ENCODE assay signal across 24 cellular contexts in genomic region chr16:64184156-64184555, GRCh38.
DNase-seq lines count a peak whose midpoint lies in the region; FAIRE-seq and TF ChIP-seq lines count a peak whose summit lies in the region.
"Had no signal": no experiment of that assay in that cellular context is flagged by ENCODE, and none has a peak within 500 bp of the region (broad histone marks: within the 10 kb centered on the region; RNA-seq: fewer than 3 reads in every experiment).

No MANE protein-coding gene starts in this region.

- no peaks in the 10 kb centered on the region for H3K79me1 ChIP-seq in H1 (ENCODE audit: low read depth, low read length)

- peak overlapping the region; percentile 57; the same call in 1 of the 2 replicates for H2AFZ ChIP-seq in Karpas-422 (ENCODE audit: low read length)
- peak overlapping the region; percentile 13; the same call in 1 of the 2 replicates for H2AFZ ChIP-seq in H1 (ENCODE audit: low read length)

- FAIRE-seq in H1 (lab: Jason Lieb, UNC), result no peak
- FAIRE-seq: D721Med, HTR-8/SVneo, RCC 7860 had no signal

- no peak overlapping the region for H3K56ac ChIP-seq in H1 (replicated peaks; ENCODE audit: insufficient read length, low read depth, low read length)

- H3K9me3 ChIP-seq in Karpas-422 (ENCODE audit: low read length) (peaks cover 9% of the 10 kb centered on the region), H1 (ENCODE audit: insufficient read depth in 2 of 2, low read depth in 1 of 2, low read length in 1 of 2) (peaks cover under 1% of the 10 kb centered on the region in 2 experiments; a peak in 2 of 4 replicates), Caco-2 (peaks cover 5% of the 10 kb centered on the region; the same call in 1 of the 2 replicates)
- H3K9me3 ChIP-seq: SJSA1 had no signal

- H3K9ac ChIP-seq in Karpas-422 (ENCODE audit: low read length) (no peak overlapping the region), H1 (replicated peaks in 1 of 4; ENCODE audit: extremely low read depth in 1 of 4, low read depth in 3 of 4, low read length in 3 of 4) (no peak overlapping the region)

- TF ChIP-seq RAD21 in H1 (IDR thresholded peaks at IDR 0.05 in 1 of 2, conservative IDR thresholded peaks at IDR 0.05 in 1 of 2; ENCODE audit: low read depth in 2 of 2, low read length in 2 of 2), result no peak

- TF ChIP-seq POLR2A in H1 (IDR thresholded peaks at IDR 0.05; ENCODE audit: control extremely low read depth in 1 of 2, low read depth in 2 of 2, low read length in 2 of 2), result no peak

- H3K4me2 ChIP-seq in Karpas-422 (ENCODE audit: low read depth, low read length, poor library complexity, severe bottlenecking) (no peak overlapping the region), H1 (ENCODE audit: insufficient read depth in 1 of 2, low read depth in 2 of 2, low read length in 2 of 2) (no peak overlapping the region)

- H3K27me3 ChIP-seq in Karpas-422 (ENCODE audit: low read length) (no peaks in the 10 kb centered on the region), H1 (replicated peaks in 1 of 4; ENCODE audit: control insufficient read depth in 3 of 4, extremely low read depth in 1 of 4, insufficient read depth in 3 of 4, low read length in 3 of 4) (no peaks in the 10 kb centered on the region), Caco-2 (replicated peaks; ENCODE audit: control insufficient read depth, insufficient read depth, low read length) (no peaks in the 10 kb centered on the region)
- H3K27me3 ChIP-seq: SJSA1 had no signal

- H3K4me1 ChIP-seq in Karpas-422 (ENCODE audit: low read length), result peaks cover 41% of the 10 kb centered on the region
- no peaks in the 10 kb centered on the region; a peak in 1 of 7 replicates for H3K4me1 ChIP-seq in H1 (replicated peaks in 1 of 4; ENCODE audit: control insufficient read depth in 3 of 4, insufficient read depth in 4 of 4, low read length in 3 of 4)
- H3K4me1 ChIP-seq in Caco-2, result no peaks in the 10 kb centered on the region
- H3K4me1 ChIP-seq: SJSA1 had no signal

- no peak overlapping the region for H4K91ac ChIP-seq in H1 (replicated peaks; ENCODE audit: insufficient read length, low read length)

- H3K14ac ChIP-seq in H1 (ENCODE audit: insufficient read length), result no peak overlapping the region

- H3K23ac ChIP-seq in H1 (ENCODE audit: insufficient read length), result no peak overlapping the region

- H3K4me3 ChIP-seq in Karpas-422 (ENCODE audit: low read length) (no peak overlapping the region), H1 (ENCODE audit: extremely low read depth in 1 of 4, insufficient read depth in 2 of 4, low read depth in 3 of 4, low read length in 4 of 4) (no peak overlapping the region), foreskin fibroblast (ENCODE audit: low read depth in 1 of 2, low read length in 2 of 2) (no peak overlapping the region), Caco-2 (ENCODE audit: low read depth, low read length) (no peak overlapping the region)
- H3K4me3 ChIP-seq: SJSA1 had no signal

- H3K79me2 ChIP-seq in Karpas-422 (ENCODE audit: low read length) (no peaks in the 10 kb centered on the region), H1 (ENCODE audit: control insufficient read depth in 1 of 2, insufficient read depth in 2 of 2, low read length in 2 of 2) (no peaks in the 10 kb centered on the region)

- no peak overlapping the region for H3K4me3 Mint-ChIP-seq in Caco-2 (ENCODE audit: unreplicated experiment)

- H3K18ac ChIP-seq in H1 (ENCODE audit: extremely low read depth, low read length), result no peak overlapping the region

- TF ChIP-seq CTCF in H1 (IDR thresholded peaks at IDR 0.05; ENCODE audit: control extremely low read depth in 1 of 3, insufficient read depth in 1 of 3, low read depth in 1 of 3, low read length in 3 of 3) (no peak), foreskin fibroblast (IDR thresholded peaks at IDR 0.05; ENCODE audit: low read depth, low read length) (no peak), Caco-2 (IDR thresholded peaks at IDR 0.05; ENCODE audit: insufficient read depth in 1 of 2, low read depth in 1 of 2, low read length in 1 of 2, severe bottlenecking in 1 of 2, unreplicated experiment in 1 of 2) (no peak)

- H2BK120ac ChIP-seq in H1 (replicated peaks; ENCODE audit: low read depth, low read length), result no peak overlapping the region

- TF ChIP-seq EP300 in H1 (IDR thresholded peaks at IDR 0.05; ENCODE audit: borderline replicate concordance in 1 of 2, low read depth in 2 of 2, low read length in 2 of 2), result no peak

- H3K36me3 ChIP-seq in Karpas-422 (ENCODE audit: insufficient read depth, low read length), result peaks cover 11% of the 10 kb centered on the region
- H3K36me3 ChIP-seq in H1 (ENCODE audit: control insufficient read depth in 2 of 4, insufficient read depth in 4 of 4, low read length in 3 of 4), result peaks cover 0 to under 1% (median 0%) of the 10 kb centered on the region in 4 experiments; a peak in 1 of 8 replicates
- H3K36me3 ChIP-seq in Caco-2 (ENCODE audit: control insufficient read depth, insufficient read depth, low read length), result no peaks in the 10 kb centered on the region
- H3K36me3 ChIP-seq: SJSA1 had no signal

- H4K20me1 ChIP-seq in Karpas-422 (ENCODE audit: insufficient read depth, low read depth, low read length) (no peaks in the 10 kb centered on the region), H1 (replicated peaks in 1 of 2; ENCODE audit: control insufficient read depth in 1 of 2, insufficient read depth in 2 of 2, low read length in 2 of 2) (no peaks in the 10 kb centered on the region)

- no peaks in the 10 kb centered on the region for H3K4me1 Mint-ChIP-seq in Caco-2 (ENCODE audit: low read depth, unreplicated experiment)

- DNase-seq in Karpas-422 (no peak), H1 (ENCODE audit: low read depth in 1 of 2, low spot score in 2 of 2) (no peak), foreskin fibroblast (peak; percentile 31 to 41), stromal cell of bone marrow (ENCODE audit: low read depth) (peak; percentile 21), Caco-2 (no peak), NCI-H1092 (lab: John Stamatoyannopoulos, UW) (no peak), NCI-H2029 (lab: John Stamatoyannopoulos, UW) (no peak)
- DNase-seq: C1 segment of cervical spinal cord, DMS53, EL, GF-D8, HCEC 1CT, KG1, NCI-H1105, NCI-H146, NCI-H2029 treated with DMSO at 0.1 percent for 48 hours, NCI-H345, NCI-H524, NCI-H774, OCI-M1 had no signal

- peak overlapping the region; percentile 68 for H3K27ac ChIP-seq in Karpas-422 (ENCODE audit: low read length)
- H3K27ac ChIP-seq in H1 (ENCODE audit: low read depth, low read length), result no peak overlapping the region
- H3K27ac ChIP-seq: SJSA1 had no signal

- no peaks in the 10 kb centered on the region for H3K36me3 Mint-ChIP-seq in Caco-2 (ENCODE audit: insufficient read depth, unreplicated experiment)

- H4K8ac ChIP-seq in H1 (ENCODE audit: extremely low read depth, insufficient read depth, low read length), result no peak overlapping the region

- no peaks in the 10 kb centered on the region for H3K9me2 ChIP-seq in Karpas-422 (replicated peaks; ENCODE audit: insufficient read depth, low read length)

- H2AK5ac ChIP-seq in H1 (ENCODE audit: low read depth, low read length), result no peak overlapping the region

- POLR2A ChIA-PET in H1 (lab: Charles Lee; ENCODE audit: partially characterized antibody), result no interaction called here
- POLR2A ChIA-PET in Caco-2 (lab: Charles Lee), result no interaction called here

- H3K23me2 ChIP-seq in H1 (ENCODE audit: low read depth, low read length), result no peaks in the 10 kb centered on the region

- CTCF ChIA-PET in H1 (lab: Charles Lee; ENCODE audit: partially characterized antibody), result no interaction called here
- CTCF ChIA-PET in Caco-2 (lab: Charles Lee), result no interaction called here

- H2BK15ac ChIP-seq in H1 (ENCODE audit: low read length), result no peak overlapping the region

- H3K4ac ChIP-seq in H1 (replicated peaks; ENCODE audit: insufficient read length, low read depth, low read length), result peak overlapping the region; percentile 59

- no peak overlapping the region for H2BK20ac ChIP-seq in H1 (ENCODE audit: low read length)

- no peaks in the 10 kb centered on the region for H3K27me3 Mint-ChIP-seq in Caco-2 (ENCODE audit: insufficient read depth, unreplicated experiment)

- intact Hi-C loops in Caco-2 (cut with micrococcal nuclease; ENCODE audit: unreplicated experiment), result no loop called here

- no peak overlapping the region for H2BK12ac ChIP-seq in H1 (ENCODE audit: low read depth, low read length)

- no peak overlapping the region for H4K5ac ChIP-seq in H1 (ENCODE audit: insufficient read length, low read depth, low read length)

- H3K27ac Mint-ChIP-seq in Caco-2 (ENCODE audit: unreplicated experiment), result no peak overlapping the region

- H3K9me3 Mint-ChIP-seq in Caco-2 (ENCODE audit: unreplicated experiment), result peaks cover 12% of the 10 kb centered on the region

- no peak overlapping the region for H2BK5ac ChIP-seq in H1 (ENCODE audit: low read depth, low read length)

- BruUV-seq in Caco-2 (replicated peaks; lab: Mats Ljungman, UMichigan), result no TSS peak

TF ChIP-seq in H1, 55 proteins besides CTCF, POLR2A, EP300 and RAD21:
- TF ChIP-seq TCF12 (IDR thresholded peaks at IDR 0.05; ENCODE audit: low read depth, low read length) (no peak), CHD1 (IDR thresholded peaks at IDR 0.05; ENCODE audit: low read depth, low read length) (no peak), E2F6 (IDR thresholded peaks at IDR 0.05) (no peak), ATF2 (IDR thresholded peaks at IDR 0.05; ENCODE audit: low read length) (no peak), CEBPB (IDR thresholded peaks at IDR 0.05; ENCODE audit: low read depth, low read length) (no peak), CREB1 (IDR thresholded peaks at IDR 0.05) (no peak), SIX5 (IDR thresholded peaks at IDR 0.05; ENCODE audit: low read depth, low read length) (no peak), SUZ12 (IDR thresholded peaks at IDR 0.05; ENCODE audit: low read length) (no peak)

Comparison
In these comparisons a context has a peak if more than half of its experiments do, and no peak if none do; other contexts are left out.
1. DNase-seq: peak in foreskin fibroblast (2 of 2) and stromal cell of bone marrow (single experiment); none in Karpas-422 (single experiment), H1 (0 of 2), Caco-2 (0 of 2), NCI-H1092 (single experiment) and NCI-H2029 (single experiment).